ENCODE assay signal across 19 cellular contexts in genomic region chr2:63344575-63345284, GRCh38.
"Had no signal": no experiment of that assay in that cellular context is flagged by ENCODE, and none has a peak within 500 bp of the region (broad histone marks: within the 10 kb centered on the region; RNA-seq: fewer than 3 reads in every experiment).

No MANE protein-coding gene starts in this region.

- H3K4me1 Mint-ChIP-seq: activated CD4-positive, alpha-beta T cell treated with anti-CD3 and anti-CD28 coated beads, Interleukin-2, amount 10 ng/mL, durations not matched to agents 24 days and 14 days; activated naive CD8-positive, alpha-beta T cell treated with anti-CD3 and anti-CD28 coated beads, Interleukin-2, amount 10 ng/mL, durations not matched to agents 7 days and 5 days; central memory CD8-positive, alpha-beta T cell had no signal

- H3K9ac ChIP-seq: parathyroid adenoma had no signal

- FAIRE-seq: endometrium had no signal

- DNase-seq: activated CD4-positive, alpha-beta T cell treated with anti-CD3 and anti-CD28 coated beads, Interleukin-2, amount 10 ng/mL, durations not matched to agents 24 days and 14 days; activated CD8-positive, alpha-beta T cell treated with anti-CD3 and anti-CD28 coated beads for 36 hours; activated naive CD4-positive, alpha-beta T cell treated with Interleukin-2 at 50 U/mL for 16 hours; activated naive CD8-positive, alpha-beta T cell treated with anti-CD3 and anti-CD28 coated beads, Interleukin-2, amount 10 ng/mL, durations not matched to agents 7 days and 5 days; activated T-cell treated with anti-CD3 and anti-CD28 coated beads, Interleukin-2, amount 50 U/mL, for 1 hour; amygdala; body of pancreas; stimulated activated CD4-positive, alpha-beta T cell treated with anti-CD3 and anti-CD28 coated beads, Interleukin-12 subunit alpha, Interleukin-12 subunit beta, amount 100 ng/mL, for 4 hours; stimulated activated CD4-positive, alpha-beta T cell treated with anti-CD3 and anti-CD28 coated beads, Interleukin-1b, Interleukin-23, amount 100 ng/mL, for 48 hours; stimulated activated CD8-positive, alpha-beta memory T cell treated with anti-CD3 and anti-CD28 coated beads, Interleukin-4, amount 100 ng/mL, for 48 hours; stimulated activated naive CD4-positive, alpha-beta T cell treated with Interleukin-2 at 50 U/mL for 16 hours; thyroid gland had no signal

- H3K4me3 Mint-ChIP-seq: activated CD4-positive, alpha-beta T cell treated with anti-CD3 and anti-CD28 coated beads, Interleukin-2, amount 10 ng/mL, durations not matched to agents 24 days and 14 days; activated CD8-positive, alpha-beta T cell treated with anti-CD3 and anti-CD28 coated beads for 36 hours; activated naive CD8-positive, alpha-beta T cell treated with anti-CD3 and anti-CD28 coated beads, Interleukin-2, amount 10 ng/mL, durations not matched to agents 7 days and 5 days; central memory CD8-positive, alpha-beta T cell; natural killer cell treated with Interleukin-12 subunit alpha and Interleukin-12 subunit beta and Interleukin-15 and Interleukin-18, amount 100 ng/mL, for 72 hours; T-helper 1 cell treated with Interleukin-12 subunit alpha and Interleukin-12 subunit beta and Interleukin-4 antibody, amounts not matched to agents 30 μg/mL and 1 μg/mL, for 36 hours had no signal

- H3K36me3 Mint-ChIP-seq: activated naive CD8-positive, alpha-beta T cell treated with anti-CD3 and anti-CD28 coated beads, Interleukin-2, amount 10 ng/mL, durations not matched to agents 7 days and 5 days had no signal

- H3K27ac ChIP-seq: body of pancreas, coronary artery, parathyroid adenoma, thyroid gland had no signal

- H2AFZ ChIP-seq: parathyroid adenoma had no signal

- H3K9me3 ChIP-seq: thyroid gland had no signal

- H3K4me1 ChIP-seq: body of pancreas, parathyroid adenoma, thyroid gland had no signal

- H3K27me3 Mint-ChIP-seq: activated CD4-positive, alpha-beta T cell treated with anti-CD3 and anti-CD28 coated beads, Interleukin-2, amount 10 ng/mL, durations not matched to agents 24 days and 14 days; activated CD8-positive, alpha-beta T cell treated with anti-CD3 and anti-CD28 coated beads for 36 hours; activated naive CD8-positive, alpha-beta T cell treated with anti-CD3 and anti-CD28 coated beads, Interleukin-2, amount 10 ng/mL, durations not matched to agents 7 days and 5 days; central memory CD8-positive, alpha-beta T cell; natural killer cell treated with Interleukin-12 subunit alpha and Interleukin-12 subunit beta and Interleukin-15 and Interleukin-18, amount 100 ng/mL, for 72 hours had no signal

- ATAC-seq: activated CD8-positive, alpha-beta T cell treated with anti-CD3 and anti-CD28 coated beads for 36 hours; body of pancreas; natural killer cell treated with Interleukin-12 subunit alpha and Interleukin-12 subunit beta and Interleukin-15 and Interleukin-18, amount 100 ng/mL, for 72 hours had no signal

- H3K79me2 ChIP-seq: parathyroid adenoma had no signal

- H3K36me3 ChIP-seq: thyroid gland had no signal

- H3K27ac Mint-ChIP-seq: activated CD4-positive, alpha-beta T cell treated with anti-CD3 and anti-CD28 coated beads, Interleukin-2, amount 10 ng/mL, durations not matched to agents 24 days and 14 days; activated CD8-positive, alpha-beta T cell treated with anti-CD3 and anti-CD28 coated beads for 36 hours; activated naive CD8-positive, alpha-beta T cell treated with anti-CD3 and anti-CD28 coated beads, Interleukin-2, amount 10 ng/mL, durations not matched to agents 7 days and 5 days; activated T-helper 2 cell treated with anti-CD3 and anti-CD28 coated beads, Interferon-gamma antibody, Interleukin-2, Interleukin-4, amounts not matched to agents 10 μg/mL and 5 μg/mL and 100 μg/mL, durations not matched to agents 14 hours and 24 hours and 36 hours; natural killer cell treated with Interleukin-12 subunit alpha and Interleukin-12 subunit beta and Interleukin-15 and Interleukin-18, amount 100 ng/mL, for 72 hours; T-helper 1 cell treated with Interleukin-12 subunit alpha and Interleukin-12 subunit beta and Interleukin-4 antibody, amounts not matched to agents 30 μg/mL and 1 μg/mL, for 36 hours had no signal

- H3K27me3 ChIP-seq: body of pancreas, thyroid gland had no signal

- H3K4me3 ChIP-seq: body of pancreas, coronary artery, thyroid gland had no signal
